Comparison of ENCODE assay signal across 8 cellular contexts in genomic region chr18:77207540-77207939, GRCh38. TPM values are rescaled to one million over a fixed set of nuclear protein-coding genes. Genes with fewer than 3 reads are reported as not detected.
DNase-seq lines count a peak whose midpoint lies in the region; ATAC-seq and TF ChIP-seq lines count a peak whose summit lies in the region.

No MANE protein-coding gene starts in this region.

- H3K9me3 ChIP-seq in PC-9 (ENCODE audit: insufficient read depth, low read depth) (no peaks in the 10 kb centered on the region), psoas muscle (no peaks in the 10 kb centered on the region)

- H2AFZ ChIP-seq in PC-9, result no peak overlapping the region

- H4K20me1 ChIP-seq in PC-9 (ENCODE audit: insufficient read depth), result no peaks in the 10 kb centered on the region

- H3K4me3 ChIP-seq in PC-9 (no peak overlapping the region), psoas muscle (no peak overlapping the region)

- H3K4me2 ChIP-seq in PC-9, result no peak overlapping the region

- BruUV-seq in PC-9 (replicated peaks; lab: Mats Ljungman, UMichigan), result no TSS peak

- intact Hi-C loops in PC-9 (cut with micrococcal nuclease; ENCODE audit: unreplicated experiment) (no loop called here), psoas muscle (cut with DNase I) (loop anchor here (2.0 to 5.0 kb wide), 4 partner anchors 73 to 745 kb away; partner anchors contain the start of gene MBP (in 1 of the 2))

- no peaks in the 10 kb centered on the region for H3K9me2 ChIP-seq in PC-9 (ENCODE audit: insufficient read depth)

- H3F3A ChIP-seq in PC-9 (ENCODE audit: insufficient read depth, low read depth), result no peaks in the 10 kb centered on the region

- no peaks in the 10 kb centered on the region for H3K79me2 ChIP-seq in PC-9 (ENCODE audit: low read depth)

- H3K36me3 ChIP-seq in PC-9 (ENCODE audit: low read depth), result no peaks in the 10 kb centered on the region
- no peaks in the 10 kb centered on the region for H3K36me3 ChIP-seq in psoas muscle (ENCODE audit: insufficient read depth in 1 of 2, low read depth in 1 of 2)

- peak; percentile 53 for ATAC-seq in HG03135 (IDR thresholded peaks at IDR 0.05; ENCODE audit: unreplicated experiment)
- peak; percentile 47 to 75 (median 69) for ATAC-seq in psoas muscle
- no peak for ATAC-seq in HG03039 (IDR thresholded peaks at IDR 0.05; ENCODE audit: unreplicated experiment)

- H3K27me3 ChIP-seq in PC-9 (ENCODE audit: insufficient read depth, low read depth), result no peaks in the 10 kb centered on the region
- H3K27me3 ChIP-seq in psoas muscle (ENCODE audit: insufficient read depth in 3 of 3, low read length in 2 of 3), result no peaks in the 10 kb centered on the region

- TF ChIP-seq CTCF in PC-9 (conservative IDR thresholded peaks at IDR 0.05) (peak; percentile 46), psoas muscle (IDR thresholded peaks at IDR 0.05) (peak; percentile 54)

- H3K27ac ChIP-seq in PC-9 (no peak overlapping the region), psoas muscle (peak overlapping the region; percentile 76)

- CTCF ChIA-PET in PC-9 (lab: Charles Lee), result no interaction called here

- WGBS in psoas muscle, 3 donors, result 8 to 19% (median 11%) methylated on average over 10 of the region's 10 CpGs

- peak; percentile 18 for DNase-seq in NCI-H82 (lab: John Stamatoyannopoulos, UW)
- no peak for DNase-seq in NCI-H82 treated with DMSO at 0.1 percent for 48 hours (lab: John Stamatoyannopoulos, UW; ENCODE audit: unreplicated experiment)
- no peak for DNase-seq in PC-9
- peak; percentile 41 for DNase-seq in activated effector memory CD4-positive, alpha-beta T cell treated with Interleukin-2 at 50 U/mL for 16 hours
- peak; percentile 27 for DNase-seq in glomerular endothelial cell (ENCODE audit: extremely low read depth, low read depth, low spot score)
- peak; percentile 81 to 82 for DNase-seq in psoas muscle

- 0 out of 2 replicates have a peak, but pooled peaks cover 6% of the 10 kb centered on the region for H3K4me1 ChIP-seq in PC-9 (replicated peaks; ENCODE audit: insufficient read depth)
- peaks cover 24% of the 10 kb centered on the region for H3K4me1 ChIP-seq in psoas muscle

- POLR2A ChIA-PET in PC-9 (lab: Charles Lee; ENCODE audit: unreplicated experiment), result no interaction called here

RNA-seq across cellular contexts. Expression of gene GALR1, which starts 42.1 kb away (rescaled TPM):
- total RNA-seq in PC-9 (2021) (not detected in 2 replicates), glomerular endothelial cell (not detected in 2 replicates), psoas muscle (under 1 TPM in 1 of 4 donors, not detected in 3; 0.02 TPM)
- under 1 TPM in 1 of 3 donors, not detected in 2; under 0.01 TPM for polyA plus RNA-seq in psoas muscle

Comparison
In these comparisons a context has a peak if more than half of its experiments do, and no peak if none do; other contexts are left out.
1. DNase-seq: peak in NCI-H82 (single experiment), activated effector memory CD4-positive, alpha-beta T cell treated with Interleukin-2 at 50 U/mL for 16 hours (single experiment), glomerular endothelial cell (single experiment) and psoas muscle (2 of 2); none in NCI-H82 treated with DMSO at 0.1 percent for 48 hours (single experiment) and PC-9 (0 of 2).